1 cellular context compared by ENCODE assay signal in the genomic region with DNA sequence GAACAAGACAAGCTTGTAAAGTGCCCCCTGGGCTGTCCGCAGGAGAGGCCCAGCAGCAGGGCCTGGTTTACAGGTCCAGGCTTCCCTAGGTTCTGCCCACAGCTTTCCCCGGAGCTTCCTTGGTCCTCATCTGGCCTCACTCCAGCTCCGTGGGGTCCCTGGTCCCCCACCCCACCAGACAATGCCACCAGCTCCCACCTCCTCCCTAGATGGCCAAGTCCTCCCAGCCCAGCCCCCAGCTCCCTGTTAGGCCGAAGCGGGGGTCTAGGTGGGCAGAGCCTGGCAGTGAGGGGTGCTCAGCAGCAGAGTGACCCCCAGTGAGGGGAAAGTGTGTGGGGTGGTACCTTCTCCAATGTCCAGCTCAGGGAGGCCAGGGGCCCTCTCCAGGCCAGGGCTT.
TF ChIP-seq lines count a peak whose summit lies in the region.

No MANE protein-coding gene starts in this region.

TF ChIP-seq in HEK293, 187 proteins besides CTCF, POLR2A, EP300 and RAD21:
- TF ChIP-seq ZNF354C (tag by site-specific recombination; IDR thresholded peaks at IDR 0.05; ENCODE audit: borderline replicate concordance, low read depth) (no peak), REST (tag by site-specific recombination; IDR thresholded peaks at IDR 0.05) (no peak), ZNF837 (tag by site-specific recombination; IDR thresholded peaks at IDR 0.05) (no peak), ZNF146 (tag by site-specific recombination; IDR thresholded peaks at IDR 0.05) (no peak), ZNF776 (tag by site-specific recombination; IDR thresholded peaks at IDR 0.05; ENCODE audit: borderline replicate concordance) (no peak), ZNF747 (tag by site-specific recombination; IDR thresholded peaks at IDR 0.05) (no peak), GLIS2 (tag by site-specific recombination; IDR thresholded peaks at IDR 0.05) (peak; percentile 50; the same call in 1 of the 2 replicates), ZIC2 (tag by site-specific recombination; IDR thresholded peaks at IDR 0.05) (peak; percentile 57), ZNF274 (IDR thresholded peaks at IDR 0.05; ENCODE audit: low read length) (no peak), ZNF274 (tag by site-specific recombination; IDR thresholded peaks at IDR 0.05; ENCODE audit: borderline replicate concordance) (no peak), ZNF626 (tag by site-specific recombination; IDR thresholded peaks at IDR 0.05) (no peak), ZFHX2 (tag by site-specific recombination; conservative IDR thresholded peaks at IDR 0.05) (no peak), GLI2 (tag by site-specific recombination; IDR thresholded peaks at IDR 0.05; ENCODE audit: borderline replicate concordance, low read depth) (no peak), ZNF610 (tag by site-specific recombination; IDR thresholded peaks at IDR 0.05; ENCODE audit: borderline replicate concordance) (no peak), ZNF223 (tag by site-specific recombination; IDR thresholded peaks at IDR 0.05) (no peak)
- TF ChIP-seq, protein P1, sequence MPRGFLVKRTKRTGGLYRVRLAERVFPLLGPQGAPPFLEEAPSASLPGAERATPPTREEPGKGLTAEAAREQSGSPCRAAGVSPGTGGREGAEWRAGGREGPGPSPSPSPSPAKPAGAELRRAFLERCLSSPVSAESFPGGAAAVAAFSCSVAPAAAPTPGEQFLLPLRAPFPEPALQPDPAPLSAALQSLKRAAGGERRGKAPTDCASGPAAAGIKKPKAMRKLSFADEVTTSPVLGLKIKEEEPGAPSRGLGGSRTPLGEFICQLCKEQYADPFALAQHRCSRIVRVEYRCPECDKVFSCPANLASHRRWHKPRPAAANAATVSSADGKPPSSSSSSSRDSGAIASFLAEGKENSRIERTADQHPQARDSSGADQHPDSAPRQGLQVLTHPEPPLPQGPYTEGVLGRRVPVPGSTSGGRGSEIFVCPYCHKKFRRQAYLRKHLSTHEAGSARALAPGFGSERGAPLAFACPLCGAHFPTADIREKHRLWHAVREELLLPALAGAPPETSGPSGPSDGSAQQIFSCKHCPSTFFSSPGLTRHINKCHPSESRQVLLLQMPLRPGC (tag by site-specific recombination; IDR thresholded peaks at IDR 0.05), result no peak
- TF ChIP-seq, protein P2, sequence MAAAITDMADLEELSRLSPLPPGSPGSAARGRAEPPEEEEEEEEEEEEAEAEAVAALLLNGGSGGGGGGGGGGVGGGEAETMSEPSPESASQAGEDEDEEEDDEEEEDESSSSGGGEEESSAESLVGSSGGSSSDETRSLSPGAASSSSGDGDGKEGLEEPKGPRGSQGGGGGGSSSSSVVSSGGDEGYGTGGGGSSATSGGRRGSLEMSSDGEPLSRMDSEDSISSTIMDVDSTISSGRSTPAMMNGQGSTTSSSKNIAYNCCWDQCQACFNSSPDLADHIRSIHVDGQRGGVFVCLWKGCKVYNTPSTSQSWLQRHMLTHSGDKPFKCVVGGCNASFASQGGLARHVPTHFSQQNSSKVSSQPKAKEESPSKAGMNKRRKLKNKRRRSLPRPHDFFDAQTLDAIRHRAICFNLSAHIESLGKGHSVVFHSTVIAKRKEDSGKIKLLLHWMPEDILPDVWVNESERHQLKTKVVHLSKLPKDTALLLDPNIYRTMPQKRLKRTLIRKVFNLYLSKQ (tag by site-specific recombination; IDR thresholded peaks at IDR 0.05; ENCODE audit: borderline replicate concordance), result no peak
- TF ChIP-seq, protein P3, sequence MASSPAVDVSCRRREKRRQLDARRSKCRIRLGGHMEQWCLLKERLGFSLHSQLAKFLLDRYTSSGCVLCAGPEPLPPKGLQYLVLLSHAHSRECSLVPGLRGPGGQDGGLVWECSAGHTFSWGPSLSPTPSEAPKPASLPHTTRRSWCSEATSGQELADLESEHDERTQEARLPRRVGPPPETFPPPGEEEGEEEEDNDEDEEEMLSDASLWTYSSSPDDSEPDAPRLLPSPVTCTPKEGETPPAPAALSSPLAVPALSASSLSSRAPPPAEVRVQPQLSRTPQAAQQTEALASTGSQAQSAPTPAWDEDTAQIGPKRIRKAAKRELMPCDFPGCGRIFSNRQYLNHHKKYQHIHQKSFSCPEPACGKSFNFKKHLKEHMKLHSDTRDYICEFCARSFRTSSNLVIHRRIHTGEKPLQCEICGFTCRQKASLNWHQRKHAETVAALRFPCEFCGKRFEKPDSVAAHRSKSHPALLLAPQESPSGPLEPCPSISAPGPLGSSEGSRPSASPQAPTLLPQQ (tag by site-specific recombination; IDR thresholded peaks at IDR 0.05), result no peak
